Comparison of ENCODE assay signal across 16 cellular contexts in genomic region chr3:58012302-58012701, GRCh38. TPM values are rescaled to one million over a fixed set of nuclear protein-coding genes. Genes with fewer than 3 reads are reported as not detected.
DNase-seq lines count a peak whose midpoint lies in the region; ATAC-seq and TF ChIP-seq lines count a peak whose summit lies in the region.
"Had no signal": no experiment of that assay in that cellular context is flagged by ENCODE, and none has a peak within 500 bp of the region (broad histone marks: within the 10 kb centered on the region; RNA-seq: fewer than 3 reads in every experiment).

No MANE protein-coding gene starts in this region.

- H3K27ac ChIP-seq in mesodermal cell (ENCODE audit: low read depth, low read length, severe bottlenecking) (peak overlapping the region; percentile 62), thyroid gland (peak overlapping the region; percentile 81 to 97 (median 91))
- H3K27ac ChIP-seq: SJCRH30 had no signal

- peak overlapping the region; percentile 58 for H3K27ac Mint-ChIP-seq in T-helper 1 cell treated with Interleukin-12 subunit alpha and Interleukin-12 subunit beta and Interleukin-4 antibody, amounts not matched to agents 30 μg/mL and 1 μg/mL, for 36 hours
- peak overlapping the region; percentile 38 for H3K27ac Mint-ChIP-seq in activated T-helper 17 cell treated with anti-CD3 and anti-CD28 coated beads, Interleukin-2, amount 50 U/mL, for 72 hours
- H3K27ac Mint-ChIP-seq: activated naive CD4-positive, alpha-beta T cell treated with anti-CD3 and anti-CD28 coated beads, Interleukin-2, amount 10 ng/mL, durations not matched to agents 7 days and 5 days had no signal

- H3K9me3 ChIP-seq in mesodermal cell (ENCODE audit: control insufficient read depth, low read length) (no peaks in the 10 kb centered on the region), thyroid gland (no peaks in the 10 kb centered on the region)
- H3K9me3 ChIP-seq: SJCRH30 had no signal

- no peak for ATAC-seq in activated T-helper 17 cell treated with anti-CD3 and anti-CD28 coated beads, Interleukin-2, amount 50 U/mL, for 72 hours (replicated peaks)
- ATAC-seq: natural killer cell; right cardiac atrium; stimulated activated effector memory CD8-positive, alpha-beta T cell treated with anti-CD3 and anti-CD28 coated beads, Interleukin-12 subunit alpha, Interleukin-12 subunit beta, amount 100 ng/mL, for 72 hours had no signal

- no peak for TF ChIP-seq POLR2A in thyroid gland (IDR thresholded peaks at IDR 0.05)

- peak overlapping the region; percentile 8 for H3K4me3 Mint-ChIP-seq in T-helper 1 cell treated with Interleukin-12 subunit alpha and Interleukin-12 subunit beta and Interleukin-4 antibody, amounts not matched to agents 30 μg/mL and 1 μg/mL, for 36 hours
- peak overlapping the region; percentile 16 for H3K4me3 Mint-ChIP-seq in activated T-helper 17 cell treated with anti-CD3 and anti-CD28 coated beads, Interleukin-2, amount 50 U/mL, for 72 hours
- H3K4me3 Mint-ChIP-seq: activated naive CD4-positive, alpha-beta T cell treated with anti-CD3 and anti-CD28 coated beads, Interleukin-2, amount 10 ng/mL, durations not matched to agents 7 days and 5 days; central memory CD8-positive, alpha-beta T cell; natural killer cell; stimulated activated effector memory CD8-positive, alpha-beta T cell treated with anti-CD3 and anti-CD28 coated beads, Interleukin-12 subunit alpha, Interleukin-12 subunit beta, amount 100 ng/mL, for 72 hours had no signal

- WGBS in mesodermal cell (ENCODE audit: insufficient coverage in 2 of 2), 2 experiments, result 83 to 100% methylated on average over 1 of the region's 1 CpG
- WGBS in thyroid gland, 2 donors, result 55 to 67% methylated on average over 1 of the region's 1 CpG

- H3K27me3 Mint-ChIP-seq in T-helper 1 cell treated with Interleukin-12 subunit alpha and Interleukin-12 subunit beta and Interleukin-4 antibody, amounts not matched to agents 30 μg/mL and 1 μg/mL, for 36 hours (ENCODE audit: low read depth), result no peaks in the 10 kb centered on the region
- no peaks in the 10 kb centered on the region for H3K27me3 Mint-ChIP-seq in activated T-helper 17 cell treated with anti-CD3 and anti-CD28 coated beads, Interleukin-2, amount 50 U/mL, for 72 hours
- H3K27me3 Mint-ChIP-seq: activated naive CD4-positive, alpha-beta T cell treated with anti-CD3 and anti-CD28 coated beads, Interleukin-2, amount 10 ng/mL, durations not matched to agents 7 days and 5 days; central memory CD8-positive, alpha-beta T cell had no signal

- no peaks in the 10 kb centered on the region for H3K36me3 Mint-ChIP-seq in T-helper 1 cell treated with Interleukin-12 subunit alpha and Interleukin-12 subunit beta and Interleukin-4 antibody, amounts not matched to agents 30 μg/mL and 1 μg/mL, for 36 hours (ENCODE audit: low read depth)
- H3K36me3 Mint-ChIP-seq in activated T-helper 17 cell treated with anti-CD3 and anti-CD28 coated beads, Interleukin-2, amount 50 U/mL, for 72 hours (ENCODE audit: low read depth), result no peaks in the 10 kb centered on the region
- H3K36me3 Mint-ChIP-seq: natural killer cell; stimulated activated effector memory CD8-positive, alpha-beta T cell treated with anti-CD3 and anti-CD28 coated beads, Interleukin-12 subunit alpha, Interleukin-12 subunit beta, amount 100 ng/mL, for 72 hours had no signal

- H3K4me3 ChIP-seq in mesodermal cell (ENCODE audit: extremely low read depth, insufficient read depth, low read length, poor library complexity, severe bottlenecking), result no peak overlapping the region
- no peak overlapping the region for H3K4me3 ChIP-seq in thyroid gland (replicated peaks in 1 of 3)
- H3K4me3 ChIP-seq: SJCRH30 had no signal

- H3K4me1 Mint-ChIP-seq in T-helper 1 cell treated with Interleukin-12 subunit alpha and Interleukin-12 subunit beta and Interleukin-4 antibody, amounts not matched to agents 30 μg/mL and 1 μg/mL, for 36 hours (ENCODE audit: low read depth), result peaks cover 41% of the 10 kb centered on the region
- peaks cover 28% of the 10 kb centered on the region for H3K4me1 Mint-ChIP-seq in activated T-helper 17 cell treated with anti-CD3 and anti-CD28 coated beads, Interleukin-2, amount 50 U/mL, for 72 hours

- H3K36me3 ChIP-seq in mesodermal cell (ENCODE audit: control insufficient read depth, insufficient read depth, low read length) (peaks cover 34% of the 10 kb centered on the region), thyroid gland (no peaks in the 10 kb centered on the region)
- H3K36me3 ChIP-seq: SJCRH30 had no signal

- DNase-seq in T-helper 1 cell, result no peak
- DNase-seq in thyroid gland, result no peak
- DNase-seq in mesenteric fat pad (ENCODE audit: low spot score), result no peak
- DNase-seq in DMS114 treated with DMSO at 0.1 percent for 48 hours (lab: John Stamatoyannopoulos, UW; ENCODE audit: unreplicated experiment), result no peak
- DNase-seq in NCI-H2171 treated with DMSO at 0.1 percent for 48 hours (lab: John Stamatoyannopoulos, UW), result no peak
- DNase-seq: 8988T; activated naive CD4-positive, alpha-beta T cell treated with anti-CD3 and anti-CD28 coated beads, Interleukin-2, amount 10 ng/mL, durations not matched to agents 7 days and 5 days; natural killer cell; right cardiac atrium; stimulated activated CD4-positive, alpha-beta T cell treated with anti-CD3 and anti-CD28 coated beads, Interleukin-4, amount 100 ng/mL, for 4 hours had no signal

- TF ChIP-seq CTCF in thyroid gland (IDR thresholded peaks at IDR 0.05), result no peak

- H3K4me1 ChIP-seq in mesodermal cell (ENCODE audit: control insufficient read depth, insufficient read depth, low read length, poor library complexity, severe bottlenecking) (peaks cover 40% of the 10 kb centered on the region), thyroid gland (peaks cover 61 to 63% of the 10 kb centered on the region in 2 donors)

- intact Hi-C loops in thyroid gland (cut with DNase I), result loop anchor here (10.0 kb wide), 1 partner anchor 102 kb away; no protein-coding TSS in a partner anchor

- no peaks in the 10 kb centered on the region for H3K9me3 Mint-ChIP-seq in T-helper 1 cell treated with Interleukin-12 subunit alpha and Interleukin-12 subunit beta and Interleukin-4 antibody, amounts not matched to agents 30 μg/mL and 1 μg/mL, for 36 hours
- H3K9me3 Mint-ChIP-seq in activated T-helper 17 cell treated with anti-CD3 and anti-CD28 coated beads, Interleukin-2, amount 50 U/mL, for 72 hours, result no peaks in the 10 kb centered on the region
- H3K9me3 Mint-ChIP-seq: activated naive CD4-positive, alpha-beta T cell treated with anti-CD3 and anti-CD28 coated beads, Interleukin-2, amount 10 ng/mL, durations not matched to agents 7 days and 5 days; central memory CD8-positive, alpha-beta T cell; natural killer cell; stimulated activated effector memory CD8-positive, alpha-beta T cell treated with anti-CD3 and anti-CD28 coated beads, Interleukin-12 subunit alpha, Interleukin-12 subunit beta, amount 100 ng/mL, for 72 hours had no signal

- H3K27me3 ChIP-seq in thyroid gland, result no peaks in the 10 kb centered on the region
- H3K27me3 ChIP-seq: SJCRH30 had no signal

RNA-seq across cellular contexts. Expression of gene FLNB, which starts 4.1 kb away (rescaled TPM):
- 10 to 100 TPM; 22.5 to 23.6 TPM for total RNA-seq in activated T-helper 17 cell treated with anti-CD3 and anti-CD28 coated beads, Interleukin-2, amount 50 U/mL, for 72 hours
- polyA plus RNA-seq in mesodermal cell (2013, experiment 1 of 2), result 135 TPM
- 103 TPM for polyA plus RNA-seq in mesodermal cell (2013, experiment 2 of 2)
- total RNA-seq in thyroid gland (100 to 1,000 TPM; 164 to 258 (median 242) TPM), mesenteric fat pad (96.3 TPM)
